ENCODE assay signal across 9 cellular contexts in genomic region chr1:27601321-27601770, GRCh38. TPM values are rescaled to one million over a fixed set of nuclear protein-coding genes. Genes with fewer than 3 reads are reported as not detected.
A peak's percentile ranks its signal among the peaks of the same experiment; 100 is the strongest.
DNase-seq lines count a peak whose midpoint lies in the region; ATAC-seq and TF ChIP-seq lines count a peak whose summit lies in the region.
"Had no signal": no experiment of that assay in that cellular context is flagged by ENCODE, and none has a peak within 500 bp of the region (broad histone marks: within the 10 kb centered on the region; RNA-seq: fewer than 3 reads in every experiment).

No MANE protein-coding gene starts in this region.

- no peak overlapping the region for H2BK15ac ChIP-seq in neuronal stem cell (ENCODE audit: low read length)

- H3K79me1 ChIP-seq in neuronal stem cell (ENCODE audit: low read depth, low read length): peaks cover 31% of the 10 kb centered on the region

- no peak overlapping the region for H2BK12ac ChIP-seq in neuronal stem cell (ENCODE audit: low read length)

- peak overlapping the region; percentile 90 for H3K4me2 ChIP-seq in PC-9
- peak overlapping the region; percentile 90 for H3K4me2 ChIP-seq in neuronal stem cell (ENCODE audit: insufficient read depth, low read length, poor library complexity, severe bottlenecking)

- no peak overlapping the region for H2AFZ ChIP-seq in PC-9
- H2AFZ ChIP-seq in neuronal stem cell (ENCODE audit: low read length): no peak overlapping the region

- H4K91ac ChIP-seq in neuronal stem cell (ENCODE audit: low read depth, low read length, poor library complexity): no peak overlapping the region

- no peak for DNase-seq in CD14-positive monocyte (ENCODE audit: low spot score)
- DNase-seq in PC-9: no peak
- DNase-seq in epithelial cell of esophagus (ENCODE audit: low read depth): no peak
- DNase-seq in neuronal stem cell (ENCODE audit: low spot score): no peak
- DNase-seq in H7: no peak
- DNase-seq in NCI-H510A (lab: John Stamatoyannopoulos, UW): no peak
- DNase-seq: activated naive CD4-positive, alpha-beta T cell treated with anti-CD3 and anti-CD28 coated beads for 36 hours had no signal

- H4K20me1 ChIP-seq in PC-9 (ENCODE audit: insufficient read depth): peaks cover 12% of the 10 kb centered on the region

- H3F3A ChIP-seq in PC-9 (ENCODE audit: insufficient read depth, low read depth): peaks cover 3% of the 10 kb centered on the region; the same call in 1 of the 2 replicates

- peaks cover 8 to 26% (median 9%) of the 10 kb centered on the region in 3 donors for H3K27me3 Mint-ChIP-seq in CD14-positive monocyte (ENCODE audit: low read depth in 3 of 3)

- H3K9ac ChIP-seq in neuronal stem cell (ENCODE audit: low read depth, low read length, poor library complexity): no peak overlapping the region

- H3K4me3 ChIP-seq in PC-9 (peak overlapping the region; percentile 56; the same call in 1 of the 2 replicates), epithelial cell of esophagus (ENCODE audit: low read length) (peak overlapping the region; percentile 99), neuronal stem cell (ENCODE audit: low read length in 2 of 2) (peak overlapping the region in 1 of 2 donors; percentile 84), H7 (ENCODE audit: insufficient read depth, low read depth, low read length) (no peak overlapping the region)

- ATAC-seq in HG03139 (IDR thresholded peaks at IDR 0.05; ENCODE audit: unreplicated experiment) (no peak), GM18909 (IDR thresholded peaks at IDR 0.05; ENCODE audit: poor library complexity, unreplicated experiment) (no peak)

- H3K9me3 ChIP-seq in PC-9 (ENCODE audit: insufficient read depth, low read depth) (no peaks in the 10 kb centered on the region), neuronal stem cell (replicated peaks in 1 of 2; ENCODE audit: control insufficient read depth in 2 of 2, insufficient read depth in 1 of 2, low read depth in 1 of 2, low read length in 2 of 2) (no peaks in the 10 kb centered on the region)

- no peak overlapping the region for H2BK120ac ChIP-seq in neuronal stem cell (ENCODE audit: low read depth, low read length)

- peaks cover 13% of the 10 kb centered on the region for H3K4me1 ChIP-seq in PC-9 (replicated peaks; ENCODE audit: insufficient read depth)
- peaks cover 61 to 72% of the 10 kb centered on the region in 2 donors for H3K4me1 ChIP-seq in neuronal stem cell (ENCODE audit: control insufficient read depth in 2 of 2, insufficient read depth in 1 of 2, low read depth in 1 of 2, low read length in 2 of 2)

- H3K4ac ChIP-seq in neuronal stem cell (ENCODE audit: low read length): no peak overlapping the region

- POLR2A ChIA-PET in PC-9 (lab: Charles Lee; ENCODE audit: unreplicated experiment): interaction anchor here (0.6 to 1.0 kb wide), 2 partner anchors 44 to 368 kb away, joined by 4 to 13 read pairs; no protein-coding TSS in a partner anchor

- TSS peak; percentile 48 for BruUV-seq in PC-9 (replicated peaks; lab: Mats Ljungman, UMichigan)

- H3K79me2 ChIP-seq in PC-9 (ENCODE audit: low read depth): peaks cover 40% of the 10 kb centered on the region

- H3K9me2 ChIP-seq in PC-9 (ENCODE audit: insufficient read depth): no peaks in the 10 kb centered on the region

- peak overlapping the region; percentile 88 for H2AK5ac ChIP-seq in neuronal stem cell (ENCODE audit: low read depth, low read length)

- intact Hi-C loops in CD14-positive monocyte (cut with micrococcal nuclease): loop anchor here (5.0 to 10.0 kb wide), 4 partner anchors 107 to 297 kb away; partner anchors contain the start of gene WASF2 (in 1 of the 2)
- intact Hi-C loops in PC-9 (cut with micrococcal nuclease; ENCODE audit: unreplicated experiment): loop anchor here (5.0 kb wide), 1 partner anchor 184 kb away; no protein-coding TSS in a partner anchor

- H3K36me3 ChIP-seq in PC-9 (ENCODE audit: low read depth): no peaks in the 10 kb centered on the region
- H3K36me3 ChIP-seq in neuronal stem cell (replicated peaks in 1 of 2; ENCODE audit: control insufficient read depth in 2 of 2, insufficient read depth in 2 of 2, low read length in 2 of 2): peaks cover 0 to 13% of the 10 kb centered on the region in 2 donors
- no peaks in the 10 kb centered on the region; the same call in 1 of the 2 replicates for H3K36me3 ChIP-seq in H7 (replicated peaks; ENCODE audit: control insufficient read depth, insufficient read depth, low read length)

- peak overlapping the region; percentile 93 for H2BK5ac ChIP-seq in neuronal stem cell (ENCODE audit: low read length)

- H3K27ac ChIP-seq in PC-9: no peak overlapping the region
- H3K27ac ChIP-seq in neuronal stem cell (replicated peaks; ENCODE audit: low read length): no peak overlapping the region

- H4K8ac ChIP-seq in neuronal stem cell (ENCODE audit: low read depth, low read length): no peak overlapping the region

- H3K27me3 ChIP-seq in PC-9 (ENCODE audit: insufficient read depth, low read depth) (no peaks in the 10 kb centered on the region), neuronal stem cell (ENCODE audit: control insufficient read depth in 3 of 3, insufficient read depth in 3 of 3, low read depth in 1 of 3, low read length in 3 of 3) (no peaks in the 10 kb centered on the region), H7 (ENCODE audit: control insufficient read depth, insufficient read depth, low read length) (no peaks in the 10 kb centered on the region)

- H3K9me3 Mint-ChIP-seq in CD14-positive monocyte: no peaks in the 10 kb centered on the region
- H3K9me3 Mint-ChIP-seq: activated naive CD4-positive, alpha-beta T cell treated with anti-CD3 and anti-CD28 coated beads for 36 hours had no signal

- TF ChIP-seq CTCF in CD14-positive monocyte (IDR thresholded peaks at IDR 0.05): no peak
- no peak for TF ChIP-seq CTCF in PC-9 (conservative IDR thresholded peaks at IDR 0.05)
- no peak for TF ChIP-seq CTCF in epithelial cell of esophagus (IDR thresholded peaks at IDR 0.05; ENCODE audit: insufficient read depth, low read depth, low read length, missing control alignments)

- H3K23ac ChIP-seq in neuronal stem cell (ENCODE audit: low read depth, low read length, poor library complexity): no peak overlapping the region

- CTCF ChIA-PET in PC-9 (lab: Charles Lee): interaction anchor here (0.7 to 2.5 kb wide), 3 partner anchors 44 to 1108 kb away, joined by 3 to 37 read pairs (median 6); no protein-coding TSS in a partner anchor

- peak overlapping the region in 2 of 7 donors; percentile 43 to 62 for H3K27ac Mint-ChIP-seq in CD14-positive monocyte

- no peak overlapping the region for H3K14ac ChIP-seq in neuronal stem cell (ENCODE audit: low read length)

- H3K4me1 Mint-ChIP-seq in CD14-positive monocyte: peaks cover 50% of the 10 kb centered on the region

- peaks cover 1 to 3% of the 10 kb centered on the region in 2 donors for H3K36me3 Mint-ChIP-seq in CD14-positive monocyte

- peak overlapping the region; percentile 43 to 51 for H3K4me3 Mint-ChIP-seq in CD14-positive monocyte
- H3K4me3 Mint-ChIP-seq: activated naive CD4-positive, alpha-beta T cell treated with anti-CD3 and anti-CD28 coated beads for 36 hours had no signal

- peak overlapping the region; percentile 81 for H3K18ac ChIP-seq in neuronal stem cell (ENCODE audit: low read length)

RNA-seq across cellular contexts. Expression of gene AHDC1, which starts 2.6 kb away (rescaled TPM):
- under 1 TPM; 0.16 to 0.30 TPM for polyA plus RNA-seq in CD14-positive monocyte
- 45.9 and 48.8 TPM in 2 replicates for total RNA-seq in PC-9 (2021)
- 22.9 TPM for polyA plus RNA-seq in neuronal stem cell (2013, experiment 1 of 2)
- polyA plus RNA-seq in neuronal stem cell (2013, experiment 2 of 2): 22.9 TPM
- total RNA-seq in H7 (2014; rRNA removed; shearing (Covaris generic)): 8.8 and 11.2 TPM in 2 replicates

RNA-seq across cellular contexts. Expression of gene FGR, which starts 33.6 kb away (rescaled TPM):
- 100 to 1,000 TPM; 371 to 571 TPM for polyA plus RNA-seq in CD14-positive monocyte
- total RNA-seq in PC-9 (2021): not detected in 2 replicates
- 0.03 TPM for polyA plus RNA-seq in neuronal stem cell (2013, experiment 1 of 2)
- 0.01 TPM for polyA plus RNA-seq in neuronal stem cell (2013, experiment 2 of 2)
- total RNA-seq in H7 (2014; rRNA removed; shearing (Covaris generic)): 0.07 and 0.30 TPM in 2 replicates
